Comparison of ENCODE assay signal across 24 cellular contexts in genomic region chr7:34776748-34777358, GRCh38.
"Had no signal": no experiment of that assay in that cellular context is flagged by ENCODE, and none has a peak within 500 bp of the region (broad histone marks: within the 10 kb centered on the region; RNA-seq: fewer than 3 reads in every experiment).

No MANE protein-coding gene starts in this region.

- H3K4me3 ChIP-seq: colonic mucosa, heart right ventricle, lower lobe of right lung, stomach, suprapubic skin, transverse colon, uterus had no signal

- H3K27me3 ChIP-seq: colonic mucosa, heart right ventricle, stomach, suprapubic skin, transverse colon, uterus had no signal

- H3K4me1 ChIP-seq: colonic mucosa, heart right ventricle, lower lobe of right lung, stomach, suprapubic skin, transverse colon, uterus had no signal

- H3K27me3 Mint-ChIP-seq: activated naive CD8-positive, alpha-beta T cell treated with anti-CD3 and anti-CD28 coated beads, Interleukin-2, amount 10 ng/mL, durations not matched to agents 7 days and 5 days; stimulated activated memory B cell treated with anti-CD40 and anti-IgM and Interleukin-4, amounts not matched to agents 10 μg/mL and 1 μg/mL and 100 μg/mL, for 72 hours had no signal

- DNase-seq: activated CD4-positive, alpha-beta memory T cell treated with anti-CD3 and anti-CD28 coated beads for 36 hours; activated CD4-positive, alpha-beta T cell treated with anti-CD3 and anti-CD28 coated beads for 4 hours; activated CD4-positive, CD25-positive, alpha-beta regulatory T cell; activated effector memory CD4-positive, alpha-beta T cell treated with Interleukin-2 at 50 U/mL for 16 hours; activated naive CD4-positive, alpha-beta T cell treated with anti-CD3 and anti-CD28 coated beads for 36 hours; activated naive CD8-positive, alpha-beta T cell treated with anti-CD3 and anti-CD28 coated beads, Interleukin-2, amount 10 ng/mL, durations not matched to agents 7 days and 5 days; activated T-cell treated with anti-CD3 and anti-CD28 coated beads, Interleukin-2, amount 50 U/mL, for 72 hours; amniotic stem cell; colonic mucosa; foreskin fibroblast; heart right ventricle; immature natural killer cell; lower lobe of right lung; naive thymus-derived CD4-positive, alpha-beta T cell; occipital lobe; posterior cingulate gyrus; small intestine; stimulated activated CD4-positive, alpha-beta T cell treated with anti-CD3 and anti-CD28 coated beads, Interleukin-2, amount 100 ng/mL, for 24 hours; stomach; transverse colon; uterus had no signal

- H3K4me1 Mint-ChIP-seq: activated naive CD8-positive, alpha-beta T cell treated with anti-CD3 and anti-CD28 coated beads, Interleukin-2, amount 10 ng/mL, durations not matched to agents 7 days and 5 days; immature natural killer cell; naive thymus-derived CD4-positive, alpha-beta T cell; neural crest cell; stimulated activated memory B cell treated with anti-CD40 and anti-IgM and Interleukin-4, amounts not matched to agents 10 μg/mL and 1 μg/mL and 100 μg/mL, for 72 hours had no signal

- H3K36me3 Mint-ChIP-seq: activated CD4-positive, alpha-beta memory T cell treated with anti-CD3 and anti-CD28 coated beads for 36 hours; activated naive CD8-positive, alpha-beta T cell treated with anti-CD3 and anti-CD28 coated beads, Interleukin-2, amount 10 ng/mL, durations not matched to agents 7 days and 5 days; immature natural killer cell; stimulated activated memory B cell treated with anti-CD40 and anti-IgM and Interleukin-4, amounts not matched to agents 10 μg/mL and 1 μg/mL and 100 μg/mL, for 72 hours had no signal

- H3K9me3 ChIP-seq: colonic mucosa, transverse colon, uterus had no signal

- H3K27ac Mint-ChIP-seq: activated CD4-positive, alpha-beta memory T cell treated with anti-CD3 and anti-CD28 coated beads for 36 hours; activated naive CD4-positive, alpha-beta T cell treated with anti-CD3 and anti-CD28 coated beads for 36 hours; activated naive CD8-positive, alpha-beta T cell treated with anti-CD3 and anti-CD28 coated beads, Interleukin-2, amount 10 ng/mL, durations not matched to agents 7 days and 5 days; activated T-cell treated with anti-CD3 and anti-CD28 coated beads, Interleukin-2, amount 50 U/mL, for 72 hours; immature natural killer cell; naive thymus-derived CD4-positive, alpha-beta T cell; stimulated activated memory B cell treated with anti-CD40 and anti-IgM and Interleukin-4, amounts not matched to agents 10 μg/mL and 1 μg/mL and 100 μg/mL, for 72 hours had no signal

- H3K27ac ChIP-seq: colonic mucosa, heart right ventricle, lower lobe of right lung, stomach, suprapubic skin, transverse colon, uterus had no signal

- H3K36me3 ChIP-seq: colonic mucosa, heart right ventricle, lower lobe of right lung, stomach, suprapubic skin, transverse colon, uterus had no signal

- H3K4me3 Mint-ChIP-seq: activated CD4-positive, alpha-beta memory T cell treated with anti-CD3 and anti-CD28 coated beads for 36 hours; activated naive CD4-positive, alpha-beta T cell treated with anti-CD3 and anti-CD28 coated beads for 36 hours; activated naive CD8-positive, alpha-beta T cell treated with anti-CD3 and anti-CD28 coated beads, Interleukin-2, amount 10 ng/mL, durations not matched to agents 7 days and 5 days; activated T-cell treated with anti-CD3 and anti-CD28 coated beads, Interleukin-2, amount 50 U/mL, for 72 hours; immature natural killer cell; naive thymus-derived CD4-positive, alpha-beta T cell; neural crest cell; stimulated activated memory B cell treated with anti-CD40 and anti-IgM and Interleukin-4, amounts not matched to agents 10 μg/mL and 1 μg/mL and 100 μg/mL, for 72 hours had no signal
